20 cellular contexts compared by ENCODE assay signal in the genomic region with DNA sequence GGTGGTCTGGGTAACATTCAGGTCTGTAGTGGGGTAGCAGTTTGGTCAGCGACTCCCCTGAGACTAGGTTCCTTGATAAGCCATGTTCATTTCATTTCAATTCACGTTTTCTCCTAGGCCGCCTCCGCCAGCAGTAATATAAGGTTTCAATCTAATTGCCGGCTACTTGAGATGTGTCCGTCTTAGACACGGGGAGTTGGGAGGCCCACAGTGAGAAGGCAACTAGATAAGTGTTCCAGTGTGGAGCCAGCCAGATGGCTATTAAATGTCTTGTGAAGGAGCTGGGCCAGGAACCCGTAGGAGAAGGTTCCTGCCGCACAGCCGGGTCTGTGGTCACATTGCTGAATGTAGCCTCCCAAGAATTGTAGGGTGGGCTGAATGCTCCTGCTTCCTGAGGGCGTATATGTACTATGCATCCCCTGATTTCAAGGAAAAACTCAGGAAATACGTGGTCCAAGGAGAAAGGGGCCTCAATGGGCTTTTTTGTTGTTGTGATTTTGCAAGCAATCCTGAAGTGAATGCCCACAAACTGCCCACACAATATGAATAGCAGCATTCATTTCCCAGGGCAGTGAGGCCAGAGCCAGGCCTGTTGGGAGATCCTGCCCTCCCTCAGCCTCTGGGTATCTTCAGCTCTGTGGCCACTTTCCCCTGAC.
A peak's percentile ranks its signal among the peaks of the same experiment; 100 is the strongest.
DNase-seq lines count a peak whose midpoint lies in the region; ATAC-seq lines count a peak whose summit lies in the region.
"Had no signal": no experiment of that assay in that cellular context is flagged by ENCODE, and none has a peak within 500 bp of the region (broad histone marks: within the 10 kb centered on the region; RNA-seq: fewer than 3 reads in every experiment).

No MANE protein-coding gene starts in this region.

- H3K36me3 ChIP-seq in BLaER1: no peaks in the 10 kb centered on the region

- ATAC-seq in activated T-cell treated with anti-CD3 and anti-CD28 coated beads, Interleukin-2, amount 50 U/mL, for 72 hours (replicated peaks in 1 of 2): no peak
- ATAC-seq: T-helper 17 cell had no signal

- H3K4me1 Mint-ChIP-seq in activated T-cell treated with anti-CD3 and anti-CD28 coated beads, Interleukin-2, amount 50 U/mL, for 72 hours (ENCODE audit: low read depth): peaks cover 10% of the 10 kb centered on the region
- H3K4me1 Mint-ChIP-seq: CD14-positive monocyte, IgD-negative memory B cell had no signal

- no peaks in the 10 kb centered on the region for H3K9me3 Mint-ChIP-seq in activated T-cell treated with anti-CD3 and anti-CD28 coated beads, Interleukin-2, amount 50 U/mL, for 72 hours

- peaks cover 31% of the 10 kb centered on the region for H3K4me1 ChIP-seq in BLaER1

- no peaks in the 10 kb centered on the region for H3K9me3 ChIP-seq in BLaER1

- no peak overlapping the region for H3K4me3 ChIP-seq in BLaER1

- H3K4me3 Mint-ChIP-seq in activated T-cell treated with anti-CD3 and anti-CD28 coated beads, Interleukin-2, amount 50 U/mL, for 72 hours: no peak overlapping the region
- H3K4me3 Mint-ChIP-seq: CD14-positive monocyte, IgD-negative memory B cell, T-helper 17 cell had no signal

- no peaks in the 10 kb centered on the region for H4K20me1 ChIP-seq in BLaER1

- peak overlapping the region; percentile 76; the same call in 1 of the 2 replicates for H3K4me2 ChIP-seq in BLaER1

- H3K27me3 Mint-ChIP-seq in activated T-cell treated with anti-CD3 and anti-CD28 coated beads, Interleukin-2, amount 50 U/mL, for 72 hours (ENCODE audit: low read depth): no peaks in the 10 kb centered on the region
- H3K27me3 Mint-ChIP-seq: T-helper 17 cell had no signal

- DNase-seq in DMS 273 (lab: John Stamatoyannopoulos, UW; ENCODE audit: unreplicated experiment) (peak; percentile 73), NCI-H69 (lab: John Stamatoyannopoulos, UW) (peak; percentile 23), foreskin melanocyte (peak; percentile 96), putamen (ENCODE audit: low spot score) (no peak), CD1c-positive myeloid dendritic cell (ENCODE audit: extremely low spot score) (no peak)
- no peak for DNase-seq in activated T-cell treated with anti-CD3 and anti-CD28 coated beads, Interleukin-2, amount 50 U/mL, for 72 hours
- DNase-seq: COR-L47, DMS153, GF-D8, H7, MM.1S, NCI-H1092, NCI-H1694, NCI-H2081 treated with DMSO at 0.1 percent for 48 hours, RPMI8226, SIG-M5, T-helper 17 cell had no signal

- no peaks in the 10 kb centered on the region for H3K27me3 ChIP-seq in BLaER1

- peaks cover 0 to 2% of the 10 kb centered on the region in 2 donors for H3K36me3 Mint-ChIP-seq in activated T-cell treated with anti-CD3 and anti-CD28 coated beads, Interleukin-2, amount 50 U/mL, for 72 hours (ENCODE audit: insufficient read depth in 2 of 2)
- H3K36me3 Mint-ChIP-seq: CD14-positive monocyte, IgD-negative memory B cell had no signal

- no peak overlapping the region for H3K9ac ChIP-seq in BLaER1

- H3K27ac ChIP-seq in BLaER1: no peak overlapping the region

- H3K27ac Mint-ChIP-seq in activated T-cell treated with anti-CD3 and anti-CD28 coated beads, Interleukin-2, amount 50 U/mL, for 72 hours: no peak overlapping the region
- H3K27ac Mint-ChIP-seq: CD14-positive monocyte, IgD-negative memory B cell, T-helper 17 cell had no signal

Comparison
In these comparisons a context has a peak if more than half of its experiments do, and no peak if none do; other contexts are left out.
1. DNase-seq: peak in DMS 273 (single experiment), NCI-H69 (single experiment) and foreskin melanocyte (single experiment); none in putamen (single experiment), CD1c-positive myeloid dendritic cell (single experiment) and activated T-cell treated with anti-CD3 and anti-CD28 coated beads, Interleukin-2, amount 50 U/mL, for 72 hours (0 of 2).